In genomic region chr14:55131782-55132181, GRCh38 we compare ENCODE assay signal across 9 cellular contexts. TPM values are rescaled to one million over a fixed set of nuclear protein-coding genes. Genes with fewer than 3 reads are reported as not detected.
DNase-seq lines count a peak whose midpoint lies in the region; ATAC-seq and TF ChIP-seq lines count a peak whose summit lies in the region.
"Had no signal": no experiment of that assay in that cellular context is flagged by ENCODE, and none has a peak within 500 bp of the region (broad histone marks: within the 10 kb centered on the region; RNA-seq: fewer than 3 reads in every experiment).

No MANE protein-coding gene starts in this region.

- H3K4me1 Mint-ChIP-seq in natural killer cell = peaks cover 15 to 31% of the 10 kb centered on the region in 2 donors
- peaks cover 8 to 19% of the 10 kb centered on the region in 2 donors for H3K4me1 Mint-ChIP-seq in stimulated activated naive B cell treated with anti-CD40 and anti-IgM and Interleukin-4, amounts not matched to agents 10 μg/mL and 1 μg/mL and 100 μg/mL, for 72 hours

- H3K9ac ChIP-seq in colonic mucosa (ENCODE audit: low read depth in 2 of 2, low read length in 2 of 2) = peak overlapping the region in 1 of 2 donors; percentile 100

- peak overlapping the region; percentile 59 for H3K4me3 Mint-ChIP-seq in natural killer cell
- H3K4me3 Mint-ChIP-seq in stimulated activated naive B cell treated with anti-CD40 and anti-IgM and Interleukin-4, amounts not matched to agents 10 μg/mL and 1 μg/mL and 100 μg/mL, for 72 hours = no peak overlapping the region

- peak overlapping the region; percentile 23 to 66 for H3K27ac Mint-ChIP-seq in natural killer cell
- H3K27ac Mint-ChIP-seq in stimulated activated naive B cell treated with anti-CD40 and anti-IgM and Interleukin-4, amounts not matched to agents 10 μg/mL and 1 μg/mL and 100 μg/mL, for 72 hours = no peak overlapping the region

- no peaks in the 10 kb centered on the region for H3K27me3 Mint-ChIP-seq in natural killer cell (ENCODE audit: low read depth in 2 of 2)
- peaks cover 0 to 5% of the 10 kb centered on the region in 2 donors for H3K27me3 Mint-ChIP-seq in stimulated activated naive B cell treated with anti-CD40 and anti-IgM and Interleukin-4, amounts not matched to agents 10 μg/mL and 1 μg/mL and 100 μg/mL, for 72 hours

- H3K9me3 Mint-ChIP-seq in natural killer cell = no peaks in the 10 kb centered on the region
- H3K9me3 Mint-ChIP-seq in stimulated activated naive B cell treated with anti-CD40 and anti-IgM and Interleukin-4, amounts not matched to agents 10 μg/mL and 1 μg/mL and 100 μg/mL, for 72 hours = no peaks in the 10 kb centered on the region

- intact Hi-C loops in colonic mucosa (cut with DNase I) = loop anchor here (5.0 kb wide), 1 partner anchor 39 kb away; no protein-coding TSS in a partner anchor
- intact Hi-C loops in natural killer cell (cut with micrococcal nuclease) = no loop called here

- CTCF ChIA-PET in BJ (lab: Yijun Ruan, JAX) = interaction anchor here (0.7 to 2.0 kb wide), 7 partner anchors 29 to 51 kb away, joined by 3 to 8 read pairs (median 3); no protein-coding TSS in a partner anchor

- H3K27ac ChIP-seq in colonic mucosa = peak overlapping the region; percentile 95

- no peaks in the 10 kb centered on the region for H3K9me3 ChIP-seq in colonic mucosa

- DNase-seq in BJ (ENCODE audit: low read depth) (no peak), M059J (ENCODE audit: low read depth) (peak; percentile 44), colonic mucosa (peak; percentile 54), natural killer cell (no peak), NCI-H1436 (lab: John Stamatoyannopoulos, UW) (no peak), NCI-H748 (lab: John Stamatoyannopoulos, UW; ENCODE audit: unreplicated experiment) (no peak), NCI-H510A (lab: John Stamatoyannopoulos, UW) (no peak)
- no peak for DNase-seq in stimulated activated naive B cell treated with anti-CD40 and anti-IgM and Interleukin-4, amounts not matched to agents 10 μg/mL and 1 μg/mL and 100 μg/mL, for 72 hours
- DNase-seq: cerebellar nuclear complex had no signal

- TF ChIP-seq CTCF in BJ (IDR thresholded peaks at IDR 0.05; ENCODE audit: insufficient read depth, low read depth, low read length) = 0 out of 2 replicates have a peak, but pooled peaks have one; percentile 5
- TF ChIP-seq CTCF in colonic mucosa (IDR thresholded peaks at IDR 0.05) = no peak
- TF ChIP-seq CTCF in natural killer cell (IDR thresholded peaks at IDR 0.05) = no peak

- no peak overlapping the region for H3K4me3 ChIP-seq in BJ (ENCODE audit: low read depth, low read length)
- peak overlapping the region; percentile 60 for H3K4me3 ChIP-seq in colonic mucosa

- H3K27me3 ChIP-seq in BJ (ENCODE audit: control insufficient read depth, insufficient read depth, low read length) = no peaks in the 10 kb centered on the region
- H3K27me3 ChIP-seq in colonic mucosa = no peaks in the 10 kb centered on the region

- POLR2A ChIA-PET in BJ (lab: Charles Lee) = no interaction called here

- H3K36me3 Mint-ChIP-seq in natural killer cell = no peaks in the 10 kb centered on the region
- peaks cover 0 to 3% of the 10 kb centered on the region in 2 donors for H3K36me3 Mint-ChIP-seq in stimulated activated naive B cell treated with anti-CD40 and anti-IgM and Interleukin-4, amounts not matched to agents 10 μg/mL and 1 μg/mL and 100 μg/mL, for 72 hours

- peak in 2 of 3 donors; percentile 15 to 53 for ATAC-seq in natural killer cell
- no peak for ATAC-seq in stimulated activated naive B cell treated with anti-CD40 and anti-IgM and Interleukin-4, amounts not matched to agents 10 μg/mL and 1 μg/mL and 100 μg/mL, for 72 hours (replicated peaks)

- H3K36me3 ChIP-seq in BJ (ENCODE audit: control insufficient read depth, insufficient read depth, low read length) (no peaks in the 10 kb centered on the region), colonic mucosa (no peaks in the 10 kb centered on the region)

- peaks cover 10% of the 10 kb centered on the region for H3K4me1 ChIP-seq in colonic mucosa

RNA-seq across cellular contexts. Expression of gene LGALS3, which starts 2.7 kb away (rescaled TPM):
- 182 and 197 TPM in 2 replicates for polyA plus RNA-seq in BJ (2011; rRNA removed)
- 35.8 and 47.8 TPM in 2 replicates for polyA minus RNA-seq in BJ (2011; rRNA and poly(A)+ RNA removed)
- 56.2 and 80.1 TPM in 2 replicates for total RNA-seq in M059J (2014; rRNA removed; shearing (Covaris generic))
- total RNA-seq in colonic mucosa (1,000 to 10,000 TPM; 1,592 to 1,798 TPM), natural killer cell (10 to 100 TPM; 10.8 to 35.7 (median 17.1) TPM)

RNA-seq across cellular contexts. Expression of gene DLGAP5, which starts 59.6 kb away (rescaled TPM):
- 8.9 and 18.3 TPM in 2 replicates for polyA plus RNA-seq in BJ (2011; rRNA removed)
- 3.5 and 4.7 TPM in 2 replicates for polyA minus RNA-seq in BJ (2011; rRNA and poly(A)+ RNA removed)
- total RNA-seq in M059J (2014; rRNA removed; shearing (Covaris generic)) = 78.0 and 101 TPM in 2 replicates
- 10 to 100 TPM; 10.5 to 35.9 TPM for total RNA-seq in colonic mucosa
- total RNA-seq in natural killer cell = 1 to 10 TPM in 1 of 3 donors, under 1 TPM in 2; 0.15 to 1.9 (median 0.54) TPM

Comparison
In these comparisons a context has a peak if more than half of its experiments do, and no peak if none do; other contexts are left out.
1. DNase-seq: peak in M059J (single experiment) and colonic mucosa (single experiment); none in BJ (single experiment), natural killer cell (single experiment), stimulated activated naive B cell treated with anti-CD40 and anti-IgM and Interleukin-4, amounts not matched to agents 10 μg/mL and 1 μg/mL and 100 μg/mL, for 72 hours (single experiment), NCI-H1436 (single experiment), NCI-H748 (single experiment) and NCI-H510A (single experiment).
2. ATAC-seq: peak in natural killer cell (2 of 3); none in stimulated activated naive B cell treated with anti-CD40 and anti-IgM and Interleukin-4, amounts not matched to agents 10 μg/mL and 1 μg/mL and 100 μg/mL, for 72 hours (0 of 2).
3. RNA of gene LGALS3, which starts 2.7 kb away (total RNA-seq): 1,592 to 1,798 TPM in colonic mucosa; 56.2 to 80.1 TPM in M059J and 10.8 to 35.7 TPM in natural killer cell; every median in the first group is over 10 times any median in the second.
4. RNA of gene DLGAP5, which starts 59.6 kb away (total RNA-seq): 78.0 to 101 TPM in M059J and 10.5 to 35.9 TPM in colonic mucosa; 0.15 to 1.9 TPM in natural killer cell; every median in the first group is over 4 times any median in the second.